ENCODE assay signal across 8 cellular contexts in genomic region chr19:46299004-46299509, GRCh38. TPM values are rescaled to one million over a fixed set of nuclear protein-coding genes. Genes with fewer than 3 reads are reported as not detected.
DNase-seq lines count a peak whose midpoint lies in the region; ATAC-seq and TF ChIP-seq lines count a peak whose summit lies in the region.

No MANE protein-coding gene starts in this region.

- H3K36me3 ChIP-seq in lower lobe of right lung: peaks cover 10% of the 10 kb centered on the region
- H3K36me3 ChIP-seq in urinary bladder (ENCODE audit: insufficient read depth): peaks cover 2% of the 10 kb centered on the region

- H3K4me3 ChIP-seq in lower lobe of right lung: peak overlapping the region; percentile 55
- peak overlapping the region; percentile 54 for H3K4me3 ChIP-seq in urinary bladder (ENCODE audit: low read depth, low read length)

- H3K4me1 Mint-ChIP-seq in HFFc6 (ENCODE audit: low read depth): peaks cover 24% of the 10 kb centered on the region
- H3K4me1 Mint-ChIP-seq in T-helper 17 cell: peaks cover 2% of the 10 kb centered on the region

- H3K36me3 Mint-ChIP-seq in HFFc6 (ENCODE audit: low read depth): no peaks in the 10 kb centered on the region
- H3K36me3 Mint-ChIP-seq in T-helper 17 cell (ENCODE audit: low read depth): peaks cover 2% of the 10 kb centered on the region

- H3K27me3 Mint-ChIP-seq in HFFc6 (ENCODE audit: insufficient read depth) (peaks cover 4% of the 10 kb centered on the region), T-helper 17 cell (peaks cover 45% of the 10 kb centered on the region)

- peak overlapping the region; percentile 67 for H3K4me3 Mint-ChIP-seq in HFFc6
- no peak overlapping the region for H3K4me3 Mint-ChIP-seq in T-helper 17 cell

- H3K27me3 ChIP-seq in lower lobe of right lung (ENCODE audit: low read depth): no peaks in the 10 kb centered on the region

- intact Hi-C loops in lower lobe of right lung (cut with DNase I): no loop called here

- ATAC-seq in lower lobe of right lung: peak; percentile 79 to 86
- ATAC-seq in T-helper 17 cell: no peak
- ATAC-seq in HG02870 (IDR thresholded peaks at IDR 0.05; ENCODE audit: unreplicated experiment): no peak
- ATAC-seq in HG02938 (IDR thresholded peaks at IDR 0.05; ENCODE audit: unreplicated experiment): no peak

- 7% methylated on average over 11 of the region's 11 CpGs for WGBS in urinary bladder

- H3K27ac ChIP-seq in lower lobe of right lung (peak overlapping the region; percentile 88), urinary bladder (ENCODE audit: low read depth) (peak overlapping the region; percentile 76)

- TF ChIP-seq CTCF in HFFc6 (IDR thresholded peaks at IDR 0.05): no peak
- TF ChIP-seq CTCF in lower lobe of right lung (IDR thresholded peaks at IDR 0.05): no peak

- no peak overlapping the region; the same call in 1 of the 2 replicates for H3K27ac Mint-ChIP-seq in HFFc6
- H3K27ac Mint-ChIP-seq in T-helper 17 cell: no peak overlapping the region

- H3K4me1 ChIP-seq in lower lobe of right lung (peaks cover 71% of the 10 kb centered on the region), urinary bladder (ENCODE audit: insufficient read depth) (no peaks in the 10 kb centered on the region)

- H3K9me3 ChIP-seq in lower lobe of right lung (no peaks in the 10 kb centered on the region), T-helper 17 cell (ENCODE audit: control insufficient read depth, low read length, poor library complexity, severe bottlenecking) (no peaks in the 10 kb centered on the region)

- DNase-seq in HFFc6: peak; percentile 49
- peak; percentile 24 for DNase-seq in NCI-H82 treated with DMSO at 0.1 percent for 48 hours (lab: John Stamatoyannopoulos, UW; ENCODE audit: unreplicated experiment)
- DNase-seq in dermis microvascular lymphatic vessel endothelial cell (ENCODE audit: low read depth in 2 of 2): peak; percentile 80 to 92
- DNase-seq in lower lobe of right lung: peak; percentile 95
- DNase-seq in T-helper 17 cell: no peak

- no peaks in the 10 kb centered on the region for H3K9me3 Mint-ChIP-seq in HFFc6

RNA-seq across cellular contexts. Expression of gene HIF3A, which starts 2.2 kb away (rescaled TPM):
- 1 to 10 TPM in 4 of 6 experiments, under 1 TPM in 2; 0.14 to 3.3 (median 2.1) TPM for total RNA-seq in HFFc6 (2021; fragmentation: NEBNext Ultra II Directional; extraction: Animal tissue kit (Norgen Biotek cat#: 25700))
- total RNA-seq in dermis microvascular lymphatic vessel endothelial cell (11.9 and 14.8 TPM in 2 replicates), lower lobe of right lung (64.1 TPM), urinary bladder (41.0 TPM), T-helper 17 cell (not detected)
- polyA plus RNA-seq in urinary bladder: 186 TPM

RNA-seq across cellular contexts. Expression of gene PPP5C, which starts 47.8 kb away (rescaled TPM):
- 10 to 100 TPM; 62.8 to 80.6 (median 76.3) TPM for total RNA-seq in HFFc6 (2021; fragmentation: NEBNext Ultra II Directional; extraction: Animal tissue kit (Norgen Biotek cat#: 25700))
- total RNA-seq in dermis microvascular lymphatic vessel endothelial cell: 65.0 and 86.1 TPM in 2 replicates
- total RNA-seq in lower lobe of right lung: 48.9 TPM
- total RNA-seq in urinary bladder: 30.7 TPM
- 44.5 TPM for polyA plus RNA-seq in urinary bladder
- total RNA-seq in T-helper 17 cell: 10 to 100 TPM; 34.8 to 42.8 TPM

Comparison
In these comparisons a context has a peak if more than half of its experiments do, and no peak if none do; other contexts are left out.
1. DNase-seq: peak in HFFc6 (single experiment), NCI-H82 treated with DMSO at 0.1 percent for 48 hours (single experiment), dermis microvascular lymphatic vessel endothelial cell (2 of 2) and lower lobe of right lung (single experiment); none in T-helper 17 cell (0 of 3).
2. ATAC-seq: peak in lower lobe of right lung (2 of 2); none in T-helper 17 cell (single experiment), HG02870 (single experiment) and HG02938 (single experiment).